ENCODE assay signal across 14 cellular contexts in genomic region chr4:52638717-52639116, GRCh38. TPM values are rescaled to one million over a fixed set of nuclear protein-coding genes. Genes with fewer than 3 reads are reported as not detected.
DNase-seq lines count a peak whose midpoint lies in the region; ATAC-seq, FAIRE-seq and TF ChIP-seq lines count a peak whose summit lies in the region.
"Had no signal": no experiment of that assay in that cellular context is flagged by ENCODE, and none has a peak within 500 bp of the region (broad histone marks: within the 10 kb centered on the region; RNA-seq: fewer than 3 reads in every experiment).

No MANE protein-coding gene starts in this region.

- in situ Hi-C loops in K562 (cut with MboI): no loop called here

- no peak overlapping the region for H3K4me2 ChIP-seq in K562 (ENCODE audit: insufficient read depth, low read length)

- TF ChIP-seq RAD21 in K562 (CRISPR knock-in tag; conservative IDR thresholded peaks at IDR 0.05 in 1 of 2, IDR thresholded peaks at IDR 0.05 in 1 of 2): no peak

- H3K4me1 ChIP-seq in K562 (replicated peaks in 1 of 2; ENCODE audit: control insufficient read depth in 2 of 2, insufficient read depth in 2 of 2, low read length in 2 of 2) (no peaks in the 10 kb centered on the region), tibial artery (peaks cover 0 to 54% (median 17%) of the 10 kb centered on the region in 4 donors)

- no peak overlapping the region for H3K9ac ChIP-seq in K562 (ENCODE audit: insufficient read depth in 1 of 2, low read depth in 2 of 2, low read length in 2 of 2)

- H3K9me3 ChIP-seq in K562 (replicated peaks; ENCODE audit: control insufficient read depth, insufficient read depth, low read depth, low read length) (no peaks in the 10 kb centered on the region), tibial artery (no peaks in the 10 kb centered on the region)
- H3K9me3 ChIP-seq: left ventricle myocardium inferior had no signal

- CTCF ChIA-PET in K562 (lab: Yijun Ruan, JAX; ENCODE audit: low intra/inter-chr PET ratio): no interaction called here

- H3K79me2 ChIP-seq in K562 (ENCODE audit: control insufficient read depth, insufficient read depth, low read length): no peaks in the 10 kb centered on the region

- BruUV-seq in K562 (replicated peaks; lab: Mats Ljungman, UMichigan): no TSS peak

- no peaks in the 10 kb centered on the region; the same call in 1 of the 2 replicates for H4K20me1 ChIP-seq in K562 (replicated peaks; ENCODE audit: control insufficient read depth, insufficient read depth, low read length)

- FAIRE-seq in K562 (lab: Jason Lieb, UNC): no peak

- H2AFZ ChIP-seq in K562 (ENCODE audit: low read depth, low read length): no peak overlapping the region

- intact Hi-C loops in K562 (cut with micrococcal nuclease): no loop called here
- intact Hi-C loops in tibial artery (cut with DNase I; ENCODE audit: low total_unique reads): no loop called here

- no peaks in the 10 kb centered on the region for H3K9me1 ChIP-seq in K562 (ENCODE audit: control insufficient read depth, insufficient read depth, low read length)

- no peak for DNase-seq in K562 (ENCODE audit: extremely low read depth in 1 of 4, low spot score in 3 of 4)
- DNase-seq in tibial artery: no peak
- DNase-seq in NCI-H146 (lab: John Stamatoyannopoulos, UW): no peak
- DNase-seq in DMS53 (lab: John Stamatoyannopoulos, UW): no peak
- no peak for DNase-seq in SK-N-DZ (ENCODE audit: low spot score)
- DNase-seq: activated CD8-positive, alpha-beta T cell treated with anti-CD3 and anti-CD28 coated beads for 36 hours; activated naive CD8-positive, alpha-beta T cell treated with anti-CD3 and anti-CD28 coated beads, Interleukin-2, amount 10 ng/mL, durations not matched to agents 7 days and 5 days; left ventricle myocardium inferior; NCI-H345; occipital lobe; stimulated activated naive CD8-positive, alpha-beta T cell treated with anti-CD3 and anti-CD28 coated beads, Interleukin-15, amount 100 ng/mL, for 72 hours had no signal

- no peak for TF ChIP-seq POLR2A in K562 (conservative IDR thresholded peaks at IDR 0.05)

- WGBS in K562 (ENCODE audit: insufficient coverage, low coverage, missing lambda C conversion rate): 45% methylated on average over 4 of the region's 4 CpGs

- ATAC-seq in GM18858 (IDR thresholded peaks at IDR 0.05; ENCODE audit: unreplicated experiment) (peak; percentile 49), GM21825 (IDR thresholded peaks at IDR 0.05; ENCODE audit: unreplicated experiment) (peak; percentile 45), HG03565 (IDR thresholded peaks at IDR 0.05; ENCODE audit: unreplicated experiment) (peak; percentile 34), K562 (no peak)
- ATAC-seq: activated CD8-positive, alpha-beta T cell treated with anti-CD3 and anti-CD28 coated beads for 36 hours; stimulated activated naive CD8-positive, alpha-beta T cell treated with anti-CD3 and anti-CD28 coated beads, Interleukin-15, amount 100 ng/mL, for 72 hours had no signal

- TF ChIP-seq EP300 in K562 (IDR thresholded peaks at IDR 0.05; ENCODE audit: low read length): no peak

- POLR2A ChIA-PET in K562 (lab: Yijun Ruan, JAX): no interaction called here

- H3K27ac ChIP-seq in K562 (ENCODE audit: extremely low read depth, low read depth, low read length) (no peak overlapping the region), tibial artery (no peak overlapping the region)
- H3K27ac ChIP-seq: left ventricle myocardium inferior had no signal

- H3K36me3 ChIP-seq in K562 (ENCODE audit: control insufficient read depth, insufficient read depth, low read length) (no peaks in the 10 kb centered on the region), tibial artery (no peaks in the 10 kb centered on the region)
- H3K36me3 ChIP-seq: left ventricle myocardium inferior had no signal

- TF ChIP-seq CTCF in K562 (IDR thresholded peaks at IDR 0.05 in 2 of 3, conservative IDR thresholded peaks at IDR 0.05 in 1 of 3; ENCODE audit: insufficient read depth in 2 of 3, low read depth in 1 of 3, low read length in 3 of 3) (no peak), tibial artery (IDR thresholded peaks at IDR 0.05) (no peak)

- H3K27me3 ChIP-seq in K562 (ENCODE audit: control insufficient read depth in 2 of 2, insufficient read depth in 2 of 2, low read length in 2 of 2) (no peaks in the 10 kb centered on the region), tibial artery (no peaks in the 10 kb centered on the region)

- no peak overlapping the region for H3K4me3 ChIP-seq in K562
- H3K4me3 ChIP-seq in tibial artery: no peak overlapping the region
- H3K4me3 ChIP-seq: left ventricle myocardium inferior had no signal

TF ChIP-seq in K562, 482 proteins besides CTCF, POLR2A, EP300 and RAD21:
- TF ChIP-seq RBBP5 (IDR thresholded peaks at IDR 0.05; ENCODE audit: borderline replicate concordance, insufficient read depth, low read length, poor library complexity, severe bottlenecking) (no peak), RFX1 (IDR thresholded peaks at IDR 0.05) (peak; percentile 65), SMARCA5 (IDR thresholded peaks at IDR 0.05) (no peak), ZBTB1 (CRISPR knock-in tag; IDR thresholded peaks at IDR 0.05; ENCODE audit: borderline replicate concordance, low read depth) (no peak), ESRRA (IDR thresholded peaks at IDR 0.05; ENCODE audit: borderline replicate concordance, low read depth) (no peak), SPI1 (IDR thresholded peaks at IDR 0.05; ENCODE audit: borderline replicate concordance, low read depth, low read length) (peak; percentile 53; the same call in 1 of the 2 replicates), ZNF197 (CRISPR knock-in tag; IDR thresholded peaks at IDR 0.05; ENCODE audit: low read depth) (no peak), ZNF324 (CRISPR knock-in tag; IDR thresholded peaks at IDR 0.05) (no peak)
- TF ChIP-seq, protein P1, sequence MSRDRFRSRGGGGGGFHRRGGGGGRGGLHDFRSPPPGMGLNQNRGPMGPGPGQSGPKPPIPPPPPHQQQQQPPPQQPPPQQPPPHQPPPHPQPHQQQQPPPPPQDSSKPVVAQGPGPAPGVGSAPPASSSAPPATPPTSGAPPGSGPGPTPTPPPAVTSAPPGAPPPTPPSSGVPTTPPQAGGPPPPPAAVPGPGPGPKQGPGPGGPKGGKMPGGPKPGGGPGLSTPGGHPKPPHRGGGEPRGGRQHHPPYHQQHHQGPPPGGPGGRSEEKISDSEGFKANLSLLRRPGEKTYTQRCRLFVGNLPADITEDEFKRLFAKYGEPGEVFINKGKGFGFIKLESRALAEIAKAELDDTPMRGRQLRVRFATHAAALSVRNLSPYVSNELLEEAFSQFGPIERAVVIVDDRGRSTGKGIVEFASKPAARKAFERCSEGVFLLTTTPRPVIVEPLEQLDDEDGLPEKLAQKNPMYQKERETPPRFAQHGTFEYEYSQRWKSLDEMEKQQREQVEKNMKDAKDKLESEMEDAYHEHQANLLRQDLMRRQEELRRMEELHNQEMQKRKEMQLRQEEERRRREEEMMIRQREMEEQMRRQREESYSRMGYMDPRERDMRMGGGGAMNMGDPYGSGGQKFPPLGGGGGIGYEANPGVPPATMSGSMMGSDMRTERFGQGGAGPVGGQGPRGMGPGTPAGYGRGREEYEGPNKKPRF (IDR thresholded peaks at IDR 0.05; ENCODE audit: low read depth, low read length): no peak

RNA-seq across cellular contexts. Expression of gene USP46, which starts 20.4 kb away (rescaled TPM):
- 16.2 and 23.2 TPM in 2 replicates for total RNA-seq in K562 (2011; cell fraction: chromatin; rRNA removed; ENCODE audit: low replicate concordance)
- total RNA-seq in K562 (2011; cell fraction: nucleolus; rRNA removed): 6.6 and 7.3 TPM in 2 replicates
- 8.6 and 12.2 TPM in 2 replicates for total RNA-seq in K562 (2011; cell fraction: nucleoplasm; rRNA removed)
- total RNA-seq in K562 (2014; rRNA removed) (2.9 and 3.8 TPM in 2 replicates), K562 (2014; rRNA removed; fragmentation: Illumina TruSeq; extraction: Trizol) (11.2 and 11.7 TPM in 2 replicates), K562 (2015; rRNA removed; fragmentation: Illumina TruSeq; extraction: Trizol) (8.4 and 8.8 TPM in 2 replicates), K562 (2021) (11.2 and 11.7 TPM in 2 replicates)
- polyA plus RNA-seq in K562 (2011; rRNA removed) (9.7 and 11.0 TPM in 2 replicates), K562 (2014; fragmentation: Illumina TruSeq; extraction: Trizol) (8.4 and 9.5 TPM in 2 replicates), K562 (2014; fragmentation: Nextera tagmentation; extraction: Ambion mirVana) (1 to 10 TPM; 3.0 to 3.4 TPM), K562 (2014; rRNA removed) (5.2 and 6.7 TPM in 2 replicates)
- polyA plus RNA-seq in K562 (2011; cell fraction: cytosol; rRNA removed): 1.6 and 3.3 TPM in 2 replicates
- 10.6 and 13.6 TPM in 2 replicates for polyA plus RNA-seq in K562 (2011; cell fraction: nucleus; rRNA removed)
- polyA plus RNA-seq in K562 (2012): 5.5 and 7.7 TPM in 2 replicates
- 28.1 and 31.0 TPM in 2 replicates for polyA minus RNA-seq in K562 (2011; rRNA and poly(A)+ RNA removed)
- 5.1 and 6.3 TPM in 2 replicates for polyA minus RNA-seq in K562 (2011; cell fraction: cytosol; rRNA and poly(A)+ RNA removed)
- 7.1 and 7.3 TPM in 2 replicates for polyA minus RNA-seq in K562 (2011; cell fraction: nucleus; rRNA and poly(A)+ RNA removed)
- polyA plus RNA-seq in SK-N-DZ (2014; cell fraction: cytosol; rRNA removed): 8.0 and 12.3 TPM in 2 replicates
- 7.1 and 8.3 TPM in 2 replicates for polyA plus RNA-seq in SK-N-DZ (2014; cell fraction: nucleus; rRNA removed)
